ENCODE assay signal across 23 cellular contexts in the genomic region with DNA sequence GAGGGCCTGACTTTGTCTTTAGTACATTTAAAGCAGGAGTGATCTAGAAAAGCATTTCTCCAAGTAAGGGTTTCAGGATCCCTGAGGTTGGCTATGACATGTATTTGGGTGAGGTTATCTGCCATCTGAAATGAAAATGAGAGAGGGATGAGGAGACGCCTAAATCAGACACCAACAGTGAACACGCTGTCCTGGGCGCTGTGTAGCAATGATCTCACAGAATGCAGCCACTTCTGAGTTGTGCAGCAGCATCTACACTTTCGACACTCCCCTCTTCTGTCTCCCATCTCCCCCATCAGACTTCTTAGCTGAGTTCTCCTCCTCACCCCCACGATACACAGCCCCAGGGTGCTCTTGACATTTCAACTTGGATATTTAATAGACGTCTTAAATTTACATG.
"Had no signal": no experiment of that assay in that cellular context is flagged by ENCODE, and none has a peak within 500 bp of the region (broad histone marks: within the 10 kb centered on the region; RNA-seq: fewer than 3 reads in every experiment).

No MANE protein-coding gene starts in this region.

- H3K27me3 Mint-ChIP-seq: activated naive CD8-positive, alpha-beta T cell treated with anti-CD3 and anti-CD28 coated beads, Interleukin-2, amount 10 ng/mL, durations not matched to agents 7 days and 5 days; effector memory CD8-positive, alpha-beta T cell had no signal

- H3K4me3 Mint-ChIP-seq: activated naive CD8-positive, alpha-beta T cell treated with anti-CD3 and anti-CD28 coated beads, Interleukin-2, amount 10 ng/mL, durations not matched to agents 7 days and 5 days; brain; effector memory CD8-positive, alpha-beta T cell; memory B cell; natural killer cell had no signal

- DNase-seq: activated CD4-positive, alpha-beta T cell treated with anti-CD3 and anti-CD28 coated beads for 48 hours; activated CD4-positive, alpha-beta T cell treated with anti-CD3 and anti-CD28 coated beads, Interleukin-2, amount 50 U/mL, for 48 hours; activated CD8-positive, alpha-beta memory T cell treated with anti-CD3 and anti-CD28 coated beads for 24 hours; activated effector memory CD4-positive, alpha-beta T cell treated with Interleukin-2 at 50 U/mL for 16 hours; activated naive CD4-positive, alpha-beta T cell treated with Interleukin-2 at 50 U/mL for 16 hours; activated naive CD8-positive, alpha-beta T cell treated with anti-CD3 and anti-CD28 coated beads, Interleukin-2, amount 10 ng/mL, durations not matched to agents 7 days and 5 days; cortex of kidney; effector memory CD8-positive, alpha-beta T cell; glutamatergic neuron; islet precursor cell; natural killer cell; posterior cingulate gyrus; stimulated activated CD4-positive, alpha-beta T cell treated with anti-CD3 and anti-CD28 coated beads, Interleukin-15, amount 100 ng/mL, for 24 hours; stimulated activated CD4-positive, alpha-beta T cell treated with anti-CD3 and anti-CD28 coated beads, Interleukin-2, amount 100 ng/mL, for 24 hours; stimulated activated naive CD4-positive, alpha-beta T cell; T-helper 9 cell; uterus had no signal

- H3K36me3 Mint-ChIP-seq: activated naive CD8-positive, alpha-beta T cell treated with anti-CD3 and anti-CD28 coated beads, Interleukin-2, amount 10 ng/mL, durations not matched to agents 7 days and 5 days; natural killer cell had no signal

- H3K27ac ChIP-seq: hepatocyte had no signal

- H3K27me3 ChIP-seq: ascending aorta, hepatocyte, uterus had no signal

- H3K27ac Mint-ChIP-seq: activated naive CD8-positive, alpha-beta T cell treated with anti-CD3 and anti-CD28 coated beads, Interleukin-2, amount 10 ng/mL, durations not matched to agents 7 days and 5 days; brain; effector memory CD8-positive, alpha-beta T cell; memory B cell; natural killer cell had no signal

- H3K4me1 Mint-ChIP-seq: memory B cell had no signal

- H3K4me3 ChIP-seq: ascending aorta, hepatocyte, thoracic aorta, uterus had no signal

- H3K9me3 Mint-ChIP-seq: activated naive CD8-positive, alpha-beta T cell treated with anti-CD3 and anti-CD28 coated beads, Interleukin-2, amount 10 ng/mL, durations not matched to agents 7 days and 5 days; brain; effector memory CD8-positive, alpha-beta T cell; memory B cell; natural killer cell had no signal

- H3K9me3 ChIP-seq: ascending aorta, thoracic aorta, uterus had no signal

- ATAC-seq: activated CD4-positive, CD25-positive, alpha-beta regulatory T cell treated with anti-CD3 and anti-CD28 coated beads, Interleukin-2, amount 50 U/mL, for 24 hours; effector memory CD8-positive, alpha-beta T cell; natural killer cell had no signal

- H3K36me3 ChIP-seq: uterus had no signal
